ENCODE assay signal across 25 cellular contexts in genomic region chr4:6928067-6928466, GRCh38. TPM values are rescaled to one million over a fixed set of nuclear protein-coding genes. Genes with fewer than 3 reads are reported as not detected.
A peak's percentile ranks its signal among the peaks of the same experiment; 100 is the strongest.
DNase-seq lines count a peak whose midpoint lies in the region; ATAC-seq, FAIRE-seq and TF ChIP-seq lines count a peak whose summit lies in the region.
"Had no signal": no experiment of that assay in that cellular context is flagged by ENCODE, and none has a peak within 500 bp of the region (broad histone marks: within the 10 kb centered on the region; RNA-seq: fewer than 3 reads in every experiment).

No MANE protein-coding gene starts in this region.

- H3K27me3 ChIP-seq in stomach = no peaks in the 10 kb centered on the region
- no peaks in the 10 kb centered on the region for H3K27me3 ChIP-seq in H7 (ENCODE audit: control insufficient read depth, insufficient read depth, low read length)
- H3K27me3 ChIP-seq: body of pancreas, colonic mucosa, gastrocnemius medialis, sigmoid colon had no signal

- H3K27me3 Mint-ChIP-seq in activated CD4-positive, alpha-beta T cell treated with anti-CD3 and anti-CD28 coated beads, Interleukin-2, amount 10 ng/mL, durations not matched to agents 24 days and 14 days = no peaks in the 10 kb centered on the region
- H3K27me3 Mint-ChIP-seq in T-helper 17 cell = no peaks in the 10 kb centered on the region

- H3K4me1 ChIP-seq in kidney (ENCODE audit: control insufficient read depth in 1 of 2, insufficient read depth in 1 of 2, low read depth in 1 of 2, low read length in 2 of 2) (peaks cover 34 to 64% of the 10 kb centered on the region in 2 donors), stomach (peaks cover 22 to 68% (median 45%) of the 10 kb centered on the region in 4 donors)

- H3K36me3 Mint-ChIP-seq in activated CD4-positive, alpha-beta T cell treated with anti-CD3 and anti-CD28 coated beads, Interleukin-2, amount 10 ng/mL, durations not matched to agents 24 days and 14 days (ENCODE audit: low read depth) = peaks cover 58% of the 10 kb centered on the region
- peaks cover 5% of the 10 kb centered on the region for H3K36me3 Mint-ChIP-seq in T-helper 17 cell (ENCODE audit: low read depth)

- TF ChIP-seq POLR2A in stomach (IDR thresholded peaks at IDR 0.05) = no peak

- 79 to 90% (median 82%) methylated on average over 4 of the region's 4 CpGs for WGBS in stomach, 5 donors

- intact Hi-C loops in activated CD4-positive, alpha-beta T cell treated with anti-CD3 and anti-CD28 coated beads, Interleukin-2, amount 10 ng/mL, durations not matched to agents 24 days and 14 days (cut with micrococcal nuclease) = no loop called here
- intact Hi-C loops in kidney (cut with DNase I) = no loop called here
- intact Hi-C loops in stomach (cut with DNase I; ENCODE audit: low total_unique reads) = no loop called here

- H3K4me3 ChIP-seq in kidney (ENCODE audit: low read length in 2 of 2) = no peak overlapping the region
- no peak overlapping the region for H3K4me3 ChIP-seq in stomach
- H3K4me3 ChIP-seq in H7 (ENCODE audit: insufficient read depth, low read depth, low read length) = no peak overlapping the region
- H3K4me3 ChIP-seq: body of pancreas, colonic mucosa, gastrocnemius medialis, sigmoid colon had no signal

- H3K4me3 Mint-ChIP-seq in activated CD4-positive, alpha-beta T cell treated with anti-CD3 and anti-CD28 coated beads, Interleukin-2, amount 10 ng/mL, durations not matched to agents 24 days and 14 days = no peak overlapping the region
- peak overlapping the region; percentile 84 for H3K4me3 Mint-ChIP-seq in T-helper 17 cell

- ATAC-seq in T-helper 17 cell = no peak
- ATAC-seq: body of pancreas, gastrocnemius medialis had no signal

- H3K27ac ChIP-seq in kidney (ENCODE audit: low read depth in 2 of 2, low read length in 2 of 2) (peak overlapping the region; percentile 49 to 93), stomach (peak overlapping the region in 3 of 5 donors; percentile 12 to 85 (median 30))
- H3K27ac ChIP-seq: body of pancreas, VCaP had no signal

- no peak for FAIRE-seq in kidney (lab: Jason Lieb, UNC)
- FAIRE-seq: GM12891, H54 had no signal

- TF ChIP-seq CTCF in kidney (IDR thresholded peaks at IDR 0.05; ENCODE audit: borderline replicate concordance, extremely low read depth, insufficient read depth) (no peak), stomach (IDR thresholded peaks at IDR 0.05) (no peak)

- H3K4me1 Mint-ChIP-seq in activated CD4-positive, alpha-beta T cell treated with anti-CD3 and anti-CD28 coated beads, Interleukin-2, amount 10 ng/mL, durations not matched to agents 24 days and 14 days = peaks cover 49% of the 10 kb centered on the region
- peaks cover 60% of the 10 kb centered on the region for H3K4me1 Mint-ChIP-seq in T-helper 17 cell

- H3K36me3 ChIP-seq in kidney (ENCODE audit: control insufficient read depth in 1 of 2, insufficient read depth in 2 of 2, low read length in 2 of 2) (peaks cover 16 to 18% of the 10 kb centered on the region in 2 donors), stomach (peaks cover 14 to 32% (median 31%) of the 10 kb centered on the region in 4 donors), H7 (replicated peaks; ENCODE audit: control insufficient read depth, insufficient read depth, low read length) (peaks cover 6% of the 10 kb centered on the region)

- no peaks in the 10 kb centered on the region for H3K9me3 ChIP-seq in T-helper 17 cell (ENCODE audit: control insufficient read depth, low read length, poor library complexity, severe bottlenecking)
- no peaks in the 10 kb centered on the region for H3K9me3 ChIP-seq in kidney (ENCODE audit: control insufficient read depth in 1 of 2, low read length in 2 of 2)
- H3K9me3 ChIP-seq in stomach = no peaks in the 10 kb centered on the region
- H3K9me3 ChIP-seq: body of pancreas, colonic mucosa, gastrocnemius medialis, sigmoid colon, SK-N-SH had no signal

- no peak for TF ChIP-seq EP300 in stomach (IDR thresholded peaks at IDR 0.05)

- H3K9ac ChIP-seq in kidney (ENCODE audit: low read length in 2 of 2) = peak overlapping the region in 1 of 2 donors; percentile 23
- H3K9ac ChIP-seq: SK-N-SH had no signal

- no peaks in the 10 kb centered on the region for H3K9me3 Mint-ChIP-seq in activated CD4-positive, alpha-beta T cell treated with anti-CD3 and anti-CD28 coated beads, Interleukin-2, amount 10 ng/mL, durations not matched to agents 24 days and 14 days
- H3K9me3 Mint-ChIP-seq: T-helper 2 cell treated with Interferon-gamma antibody and Interleukin-4, amounts not matched to agents 5 μg/mL and 100 μg/mL, for 36 hours had no signal

- peak overlapping the region; percentile 13 for H3K27ac Mint-ChIP-seq in activated CD4-positive, alpha-beta T cell treated with anti-CD3 and anti-CD28 coated beads, Interleukin-2, amount 10 ng/mL, durations not matched to agents 24 days and 14 days
- H3K27ac Mint-ChIP-seq in T-helper 17 cell = peak overlapping the region; percentile 94

- DNase-seq in activated CD4-positive, alpha-beta T cell treated with anti-CD3 and anti-CD28 coated beads, Interleukin-2, amount 10 ng/mL, durations not matched to agents 24 days and 14 days = no peak
- DNase-seq in activated CD4-positive, alpha-beta T cell treated with anti-CD3 and anti-CD28 coated beads, Interleukin-2, amount 50 U/mL, for 1 hour = no peak
- DNase-seq in T-helper 17 cell (no peak), kidney (no peak), stomach (no peak), H7 (no peak), COR-L47 (lab: John Stamatoyannopoulos, UW) (no peak)
- DNase-seq in stimulated activated CD4-positive, alpha-beta T cell treated with anti-CD3 and anti-CD28 coated beads, Interleukin-4, amount 100 ng/mL, for 1 hour = no peak
- DNase-seq: activated CD8-positive, alpha-beta memory T cell treated with anti-CD3 and anti-CD28 coated beads, Interleukin-2, amount 50 U/mL, for 4 hours; activated effector memory CD4-positive, alpha-beta T cell treated with Interleukin-2 at 50 U/mL for 16 hours; AML-193; body of pancreas; colonic mucosa; gastrocnemius medialis; hippocampal formation; NCI-H1092 treated with DMSO at 0.1 percent for 48 hours; NCI-H2029 treated with DMSO at 0.1 percent for 48 hours; NCI-H82; sigmoid colon; SK-N-SH; trophoblast cell had no signal

RNA-seq across cellular contexts. Expression of gene TBC1D14, which starts 18.4 kb away (rescaled TPM):
- total RNA-seq in activated CD4-positive, alpha-beta T cell treated with anti-CD3 and anti-CD28 coated beads, Interleukin-2, amount 10 ng/mL, durations not matched to agents 24 days and 14 days = 47.2 and 47.3 TPM in 2 replicates
- total RNA-seq in T-helper 17 cell = 10 to 100 TPM; 49.1 to 55.2 TPM
- total RNA-seq in kidney = 77.7 TPM
- polyA plus RNA-seq in kidney (ENCODE audit: insufficient read depth, low read depth, low replicate concordance) = 44.9 TPM
- total RNA-seq in stomach = 10 to 100 TPM; 33.5 to 72.4 (median 40.8) TPM
- polyA plus RNA-seq in stomach = 10 to 100 TPM; 19.5 to 42.5 (median 40.0) TPM
- 55.8 and 58.3 TPM in 2 replicates for total RNA-seq in H7 (2014; rRNA removed; shearing (Covaris generic))
